8 cellular contexts compared by ENCODE assay signal in genomic region chr2:132804045-132804444, GRCh38.
DNase-seq lines count a peak whose midpoint lies in the region; ATAC-seq and TF ChIP-seq lines count a peak whose summit lies in the region.

No MANE protein-coding gene starts in this region.

- H3K4me3 Mint-ChIP-seq in chondrocyte (ENCODE audit: unreplicated experiment): no peak overlapping the region

- peaks cover 34% of the 10 kb centered on the region for H3K9me3 Mint-ChIP-seq in chondrocyte (ENCODE audit: low read depth)

- DNase-seq in H4 (ENCODE audit: low spot score) (peak; percentile 25), NCI-H460 (ENCODE audit: extremely low read depth, low read depth) (peak; percentile 54), chondrocyte (ENCODE audit: low spot score) (no peak), renal cortical epithelial cell (ENCODE audit: low read depth) (peak; percentile 67), T1000 (lab: John Stamatoyannopoulos, UW) (no peak), NCI-H1694 treated with DMSO at 0.1 percent for 48 hours (lab: John Stamatoyannopoulos, UW) (no peak), NCI-H446 treated with DMSO at 0.1 percent for 48 hours (lab: John Stamatoyannopoulos, UW) (no peak)

- no peak for ATAC-seq in HG03571 (IDR thresholded peaks at IDR 0.05; ENCODE audit: unreplicated experiment)

- H3K4me1 Mint-ChIP-seq in chondrocyte (ENCODE audit: low read depth): peaks cover 11% of the 10 kb centered on the region

- peaks cover 8% of the 10 kb centered on the region for H3K36me3 Mint-ChIP-seq in chondrocyte (ENCODE audit: low read depth)

- no peaks in the 10 kb centered on the region for H3K27me3 Mint-ChIP-seq in chondrocyte (ENCODE audit: low read depth)

- peak overlapping the region; percentile 19 for H3K27ac Mint-ChIP-seq in chondrocyte (ENCODE audit: unreplicated experiment)

- no peak for TF ChIP-seq CTCF in chondrocyte (IDR thresholded peaks at IDR 0.05)

Comparison
In these comparisons a context has a peak if more than half of its experiments do, and no peak if none do; other contexts are left out.
1. DNase-seq: peak in H4 (single experiment), NCI-H460 (single experiment) and renal cortical epithelial cell (single experiment); none in chondrocyte (single experiment), T1000 (single experiment), NCI-H1694 treated with DMSO at 0.1 percent for 48 hours (single experiment) and NCI-H446 treated with DMSO at 0.1 percent for 48 hours (single experiment).